Comparison of ENCODE assay signal across 8 cellular contexts in the genomic region with DNA sequence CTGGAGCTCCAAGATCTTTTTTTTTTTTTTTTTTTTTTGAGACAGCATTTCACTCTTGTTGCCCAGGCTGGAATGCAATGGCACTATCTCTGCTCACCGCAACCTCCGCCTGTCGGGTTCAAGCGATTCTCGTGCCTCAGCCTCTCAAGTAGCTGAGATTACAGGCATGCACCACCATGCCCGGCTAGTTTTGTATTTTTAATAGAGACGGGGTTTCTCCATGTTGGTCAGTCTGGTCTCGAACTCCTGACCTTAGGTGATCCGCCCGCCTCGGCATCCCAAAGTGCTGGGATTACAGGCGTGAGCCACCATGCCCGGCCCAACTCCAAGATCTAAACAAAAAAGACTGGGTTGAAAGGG. TPM values are rescaled to one million over a fixed set of nuclear protein-coding genes. Genes with fewer than 3 reads are reported as not detected.
DNase-seq lines count a peak whose midpoint lies in the region; ATAC-seq and TF ChIP-seq lines count a peak whose summit lies in the region.
"Not testable (repeated sequence)": the region's sequence is repeated elsewhere in the genome, so short reads cannot be mapped to it uniquely, and the experiment has no call there.

No MANE protein-coding gene starts in this region.

- not testable (repeated sequence) for H3K36me3 ChIP-seq in ACC112 (ENCODE audit: insufficient read depth, low read length); HAP-1 (replicated peaks); naive thymus-derived CD4-positive, alpha-beta T cell (ENCODE audit: control insufficient read depth in 2 of 3, insufficient read depth in 3 of 3, low read length in 3 of 3)
- H3K36me3 ChIP-seq in SJSA1 (peaks cover 25% of the 10 kb centered on the region), heart right ventricle (peaks cover 0 to 12% (median 0%) of the 10 kb centered on the region in 9 donors)

- H2AFZ ChIP-seq in ACC112 (ENCODE audit: low read length, unreplicated experiment), result not testable (repeated sequence)

- H3K27ac ChIP-seq in ACC112 (ENCODE audit: low read depth, low read length) (peak overlapping the region; percentile 99), SJSA1 (peak overlapping the region; percentile 95), heart right ventricle (peak overlapping the region; percentile 98 to 100 (median 100))
- peak overlapping the region; percentile 93 for H3K27ac ChIP-seq in naive thymus-derived CD4-positive, alpha-beta T cell (ENCODE audit: low read depth, low read length)

- H3K27ac Mint-ChIP-seq in activated T-helper 1 cell treated with anti-CD3 and anti-CD28 coated beads, Interleukin-12 subunit alpha, Interleukin-12 subunit beta, Interleukin-2, Interleukin-4 antibody, amounts not matched to agents 30 ng/mL and 10 ng/mL and 1 ng/mL, durations not matched to agents 14 hours and 24 hours and 36 hours, result peak overlapping the region; percentile 100
- H3K27ac Mint-ChIP-seq in central memory CD8-positive, alpha-beta T cell (ENCODE audit: low read depth), result peak overlapping the region; percentile 100
- peak overlapping the region; percentile 90 to 100 (median 98) for H3K27ac Mint-ChIP-seq in naive thymus-derived CD4-positive, alpha-beta T cell
- H3K27ac Mint-ChIP-seq in stimulated activated memory B cell treated with anti-CD40 and anti-IgM and Interleukin-4, amounts not matched to agents 10 μg/mL and 1 μg/mL and 100 μg/mL, for 72 hours, result peak overlapping the region; percentile 99

- CTCF ChIA-PET in naive thymus-derived CD4-positive, alpha-beta T cell (lab: Charles Lee), result interaction anchor here (0.8 to 5.7 kb wide), 12 partner anchors 17 to 405 kb away, joined by 3 to 68 read pairs (median 4); partner anchors contain the start of genes CASP10 and NDUFB3

- not testable (repeated sequence) for TF ChIP-seq CTCF in heart right ventricle (IDR thresholded peaks at IDR 0.05)

- ATAC-seq in central memory CD8-positive, alpha-beta T cell (replicated peaks; ENCODE audit: extremely low read depth, poor library complexity, severe bottlenecking); stimulated activated memory B cell treated with anti-CD40 and anti-IgM and Interleukin-4, amounts not matched to agents 10 μg/mL and 1 μg/mL and 100 μg/mL, for 72 hours: not testable (repeated sequence)
- peak in 3 of 8 donors; percentile 0 to 11 (median 5) for ATAC-seq in heart right ventricle
- ATAC-seq in naive thymus-derived CD4-positive, alpha-beta T cell, result peak; percentile 0

- DNase-seq in HAP-1 (ENCODE audit: low spot score in 2 of 2) (peak in 1 of 2 experiments; percentile 46), heart right ventricle (peak in 1 of 2 donors; percentile 23)
- DNase-seq in SJSA1 (ENCODE audit: low read depth in 1 of 2, low spot score in 2 of 2); activated T-helper 1 cell treated with anti-CD3 and anti-CD28 coated beads, Interleukin-12 subunit alpha, Interleukin-12 subunit beta, Interleukin-2, Interleukin-4 antibody, amounts not matched to agents 30 ng/mL and 10 ng/mL and 1 ng/mL, durations not matched to agents 14 hours and 24 hours and 36 hours (ENCODE audit: low spot score): not testable (repeated sequence)
- peak in 1 of 2 donors; percentile 18 for DNase-seq in central memory CD8-positive, alpha-beta T cell (ENCODE audit: low spot score in 2 of 2)
- peak in 1 of 9 donors; percentile 17 for DNase-seq in naive thymus-derived CD4-positive, alpha-beta T cell

- peaks cover 61% of the 10 kb centered on the region for H3K4me1 Mint-ChIP-seq in activated T-helper 1 cell treated with anti-CD3 and anti-CD28 coated beads, Interleukin-12 subunit alpha, Interleukin-12 subunit beta, Interleukin-2, Interleukin-4 antibody, amounts not matched to agents 30 ng/mL and 10 ng/mL and 1 ng/mL, durations not matched to agents 14 hours and 24 hours and 36 hours (ENCODE audit: low read depth)
- H3K4me1 Mint-ChIP-seq in central memory CD8-positive, alpha-beta T cell, result peaks cover 58% of the 10 kb centered on the region
- H3K4me1 Mint-ChIP-seq in naive thymus-derived CD4-positive, alpha-beta T cell, result peaks cover 28 to 60% (median 48%) of the 10 kb centered on the region in 7 donors
- H3K4me1 Mint-ChIP-seq in stimulated activated memory B cell treated with anti-CD40 and anti-IgM and Interleukin-4, amounts not matched to agents 10 μg/mL and 1 μg/mL and 100 μg/mL, for 72 hours, result peaks cover 59% of the 10 kb centered on the region

- H3K4me1 ChIP-seq in ACC112 (ENCODE audit: control insufficient read depth, insufficient read depth, low read length, unreplicated experiment), result peaks cover 37% of the 10 kb centered on the region
- H3K4me1 ChIP-seq in HAP-1, result peaks cover 26% of the 10 kb centered on the region
- H3K4me1 ChIP-seq in SJSA1 (replicated peaks), result peaks cover 40% of the 10 kb centered on the region
- peaks cover 0 to 53% (median 44%) of the 10 kb centered on the region in 9 donors for H3K4me1 ChIP-seq in heart right ventricle
- H3K4me1 ChIP-seq in naive thymus-derived CD4-positive, alpha-beta T cell (ENCODE audit: control insufficient read depth in 2 of 2, insufficient read depth in 2 of 2, low read length in 2 of 2), result peaks cover 17 to 30% of the 10 kb centered on the region in 2 donors

- not testable (repeated sequence) for H3K9me3 ChIP-seq in HAP-1; SJSA1 (replicated peaks); heart right ventricle; naive thymus-derived CD4-positive, alpha-beta T cell (ENCODE audit: control insufficient read depth in 2 of 3, low read length in 3 of 3)

- intact Hi-C loops in activated T-helper 1 cell treated with anti-CD3 and anti-CD28 coated beads, Interleukin-12 subunit alpha, Interleukin-12 subunit beta, Interleukin-2, Interleukin-4 antibody, amounts not matched to agents 30 ng/mL and 10 ng/mL and 1 ng/mL, durations not matched to agents 14 hours and 24 hours and 36 hours (cut with micrococcal nuclease), result loop anchor here (1.0 to 5.0 kb wide), 10 partner anchors 12 to 1260 kb away; partner anchors contain the start of genes BMPR2, C2orf69, ORC2 and TMEM237
- intact Hi-C loops in heart right ventricle (cut with DNase I), result loop anchor here (1.0 to 10.0 kb wide), 8 partner anchors 13 to 253 kb away; partner anchors contain the start of genes HYCC2 (in 5 of the 10), NDUFB3 (in 4 of the 10) and CLK1 (in 1 of the 10)
- intact Hi-C loops in naive thymus-derived CD4-positive, alpha-beta T cell (cut with micrococcal nuclease), result loop anchor here (1.0 to 5.0 kb wide), 24 partner anchors 12 to 1150 kb away; partner anchors contain the start of genes ALS2 (in 2 of the 2), CLK1 (in 2 of the 2), NOP58 (in 2 of the 2) and ORC2 (in 2 of the 2)

- peak overlapping the region; percentile 94 for H3K4me3 Mint-ChIP-seq in activated T-helper 1 cell treated with anti-CD3 and anti-CD28 coated beads, Interleukin-12 subunit alpha, Interleukin-12 subunit beta, Interleukin-2, Interleukin-4 antibody, amounts not matched to agents 30 ng/mL and 10 ng/mL and 1 ng/mL, durations not matched to agents 14 hours and 24 hours and 36 hours
- peak overlapping the region; percentile 89 for H3K4me3 Mint-ChIP-seq in central memory CD8-positive, alpha-beta T cell
- peak overlapping the region; percentile 90 to 100 (median 97) for H3K4me3 Mint-ChIP-seq in naive thymus-derived CD4-positive, alpha-beta T cell
- H3K4me3 Mint-ChIP-seq in stimulated activated memory B cell treated with anti-CD40 and anti-IgM and Interleukin-4, amounts not matched to agents 10 μg/mL and 1 μg/mL and 100 μg/mL, for 72 hours, result peak overlapping the region; percentile 89

- WGBS in heart right ventricle, 2 donors, result 10 to 15% methylated on average over 13 of the region's 13 CpGs

- H3K27me3 ChIP-seq in ACC112 (ENCODE audit: insufficient read depth, low read length); HAP-1 (ENCODE audit: low read depth); SJSA1 (replicated peaks); heart right ventricle; naive thymus-derived CD4-positive, alpha-beta T cell (ENCODE audit: control insufficient read depth in 2 of 2, insufficient read depth in 2 of 2, low read length in 2 of 2): not testable (repeated sequence)

- H3K27me3 Mint-ChIP-seq in activated T-helper 1 cell treated with anti-CD3 and anti-CD28 coated beads, Interleukin-12 subunit alpha, Interleukin-12 subunit beta, Interleukin-2, Interleukin-4 antibody, amounts not matched to agents 30 ng/mL and 10 ng/mL and 1 ng/mL, durations not matched to agents 14 hours and 24 hours and 36 hours (ENCODE audit: insufficient read depth); central memory CD8-positive, alpha-beta T cell; naive thymus-derived CD4-positive, alpha-beta T cell; stimulated activated memory B cell treated with anti-CD40 and anti-IgM and Interleukin-4, amounts not matched to agents 10 μg/mL and 1 μg/mL and 100 μg/mL, for 72 hours: not testable (repeated sequence)

- H3K4me3 ChIP-seq in ACC112 (ENCODE audit: low read depth, low read length) (peak overlapping the region; percentile 97), HAP-1 (peak overlapping the region; percentile 53), SJSA1 (peak overlapping the region; percentile 81), heart right ventricle (peak overlapping the region; percentile 73 to 96 (median 84))
- peak overlapping the region; percentile 87 for H3K4me3 ChIP-seq in naive thymus-derived CD4-positive, alpha-beta T cell (ENCODE audit: low read length)

- peaks cover 64% of the 10 kb centered on the region for H3K79me2 ChIP-seq in ACC112 (ENCODE audit: control insufficient read depth, insufficient read depth, low read length, unreplicated experiment)

- peaks cover 41% of the 10 kb centered on the region for H3K36me3 Mint-ChIP-seq in activated T-helper 1 cell treated with anti-CD3 and anti-CD28 coated beads, Interleukin-12 subunit alpha, Interleukin-12 subunit beta, Interleukin-2, Interleukin-4 antibody, amounts not matched to agents 30 ng/mL and 10 ng/mL and 1 ng/mL, durations not matched to agents 14 hours and 24 hours and 36 hours (ENCODE audit: low read depth)
- H3K36me3 Mint-ChIP-seq in central memory CD8-positive, alpha-beta T cell (ENCODE audit: insufficient read depth), result peaks cover 52% of the 10 kb centered on the region
- H3K36me3 Mint-ChIP-seq in naive thymus-derived CD4-positive, alpha-beta T cell, result peaks cover 4 to 39% (median 8%) of the 10 kb centered on the region in 5 donors
- H3K36me3 Mint-ChIP-seq in stimulated activated memory B cell treated with anti-CD40 and anti-IgM and Interleukin-4, amounts not matched to agents 10 μg/mL and 1 μg/mL and 100 μg/mL, for 72 hours, result peaks cover 23% of the 10 kb centered on the region

- not testable (repeated sequence) for H3K9me3 Mint-ChIP-seq in activated T-helper 1 cell treated with anti-CD3 and anti-CD28 coated beads, Interleukin-12 subunit alpha, Interleukin-12 subunit beta, Interleukin-2, Interleukin-4 antibody, amounts not matched to agents 30 ng/mL and 10 ng/mL and 1 ng/mL, durations not matched to agents 14 hours and 24 hours and 36 hours; central memory CD8-positive, alpha-beta T cell; naive thymus-derived CD4-positive, alpha-beta T cell; stimulated activated memory B cell treated with anti-CD40 and anti-IgM and Interleukin-4, amounts not matched to agents 10 μg/mL and 1 μg/mL and 100 μg/mL, for 72 hours

- POLR2A ChIA-PET in naive thymus-derived CD4-positive, alpha-beta T cell (lab: Charles Lee), result interaction anchor here (0.8 to 5.8 kb wide), 24 partner anchors 11 to 404 kb away, joined by 3 to 97 read pairs (median 12); partner anchors contain the start of genes CASP10, CASP8, CLK1 and HYCC2

- in situ Hi-C loops in HAP-1 (cut with MboI; ENCODE audit: low sequenced_read_pairs), result not testable (repeated sequence)

RNA-seq across cellular contexts. Expression of gene CFLAR, which starts 1.8 kb away (rescaled TPM):
- 70.4 and 79.7 TPM in 2 replicates for total RNA-seq in SJSA1 (2014; rRNA removed; shearing (Covaris generic))
- 457 and 480 TPM in 2 replicates for total RNA-seq in activated T-helper 1 cell treated with anti-CD3 and anti-CD28 coated beads, Interleukin-12 subunit alpha, Interleukin-12 subunit beta, Interleukin-2, Interleukin-4 antibody, amounts not matched to agents 30 ng/mL and 10 ng/mL and 1 ng/mL, durations not matched to agents 14 hours and 24 hours and 36 hours
- total RNA-seq in heart right ventricle, result 100 to 1,000 TPM; 171 to 257 (median 212) TPM
- 100 to 1,000 TPM in 1 of 2 donors, 10 to 100 TPM in 1; 91.5 to 164 TPM for polyA plus RNA-seq in heart right ventricle
- 100 to 1,000 TPM; 168 to 253 (median 185) TPM for total RNA-seq in naive thymus-derived CD4-positive, alpha-beta T cell
- polyA plus RNA-seq in naive thymus-derived CD4-positive, alpha-beta T cell, result 10 to 100 TPM; 63.9 to 95.7 TPM

RNA-seq across cellular contexts. Expression of gene NDUFB3, which starts 45.9 kb away (rescaled TPM):
- total RNA-seq in SJSA1 (2014; rRNA removed; shearing (Covaris generic)), result 174 and 315 TPM in 2 replicates
- total RNA-seq in activated T-helper 1 cell treated with anti-CD3 and anti-CD28 coated beads, Interleukin-12 subunit alpha, Interleukin-12 subunit beta, Interleukin-2, Interleukin-4 antibody, amounts not matched to agents 30 ng/mL and 10 ng/mL and 1 ng/mL, durations not matched to agents 14 hours and 24 hours and 36 hours, result 105 and 121 TPM in 2 replicates
- total RNA-seq in heart right ventricle, result 100 to 1,000 TPM; 313 to 513 (median 457) TPM
- polyA plus RNA-seq in heart right ventricle, result 100 to 1,000 TPM; 200 to 216 TPM
- total RNA-seq in naive thymus-derived CD4-positive, alpha-beta T cell, result 100 to 1,000 TPM in 1 of 5 experiments, 10 to 100 TPM in 4; 18.3 to 109 (median 38.3) TPM
- 100 to 1,000 TPM; 246 to 361 TPM for polyA plus RNA-seq in naive thymus-derived CD4-positive, alpha-beta T cell

RNA-seq across cellular contexts. Expression of gene HYCC2, which starts 46.2 kb away (rescaled TPM):
- 6.7 and 14.8 TPM in 2 replicates for total RNA-seq in SJSA1 (2014; rRNA removed; shearing (Covaris generic))
- total RNA-seq in activated T-helper 1 cell treated with anti-CD3 and anti-CD28 coated beads, Interleukin-12 subunit alpha, Interleukin-12 subunit beta, Interleukin-2, Interleukin-4 antibody, amounts not matched to agents 30 ng/mL and 10 ng/mL and 1 ng/mL, durations not matched to agents 14 hours and 24 hours and 36 hours, result 26.1 and 29.4 TPM in 2 replicates
- 10 to 100 TPM in 9 of 10 donors, 1 to 10 TPM in 1; 9.4 to 15.3 (median 12.9) TPM for total RNA-seq in heart right ventricle
- polyA plus RNA-seq in heart right ventricle, result 1 to 10 TPM; 1.4 to 8.3 TPM
- total RNA-seq in naive thymus-derived CD4-positive, alpha-beta T cell, result 10 to 100 TPM; 34.8 to 38.3 (median 36.1) TPM
- polyA plus RNA-seq in naive thymus-derived CD4-positive, alpha-beta T cell, result 10 to 100 TPM; 20.8 to 27.0 TPM
